ENCODE assay signal across 22 cellular contexts in genomic region chr12:113683566-113683965, GRCh38.
A peak's percentile ranks its signal among the peaks of the same experiment; 100 is the strongest.
DNase-seq lines count a peak whose midpoint lies in the region; ATAC-seq and TF ChIP-seq lines count a peak whose summit lies in the region.
"Had no signal": no experiment of that assay in that cellular context is flagged by ENCODE, and none has a peak within 500 bp of the region (broad histone marks: within the 10 kb centered on the region; RNA-seq: fewer than 3 reads in every experiment).

No MANE protein-coding gene starts in this region.

- no peak overlapping the region for H3K4me3 Mint-ChIP-seq in endodermal cell
- H3K4me3 Mint-ChIP-seq: activated CD4-positive, alpha-beta memory T cell treated with anti-CD3 and anti-CD28 coated beads for 36 hours; activated naive CD4-positive, alpha-beta T cell treated with anti-CD3 and anti-CD28 coated beads, Interleukin-2, amount 50 U/mL, for 24 hours had no signal

- no peak overlapping the region for H3K4me3 ChIP-seq in endodermal cell (ENCODE audit: low read length)
- H3K4me3 ChIP-seq in aorta (ENCODE audit: low read length in 2 of 2) = no peak overlapping the region
- H3K4me3 ChIP-seq: breast epithelium, GM23248, left ventricle myocardium inferior, SJSA1, uterus had no signal

- H3K27ac Mint-ChIP-seq in endodermal cell = no peak overlapping the region
- H3K27ac Mint-ChIP-seq: activated CD4-positive, alpha-beta memory T cell treated with anti-CD3 and anti-CD28 coated beads for 36 hours; activated naive CD4-positive, alpha-beta T cell treated with anti-CD3 and anti-CD28 coated beads, Interleukin-2, amount 50 U/mL, for 24 hours; activated T-helper 2 cell treated with anti-CD3 and anti-CD28 coated beads, Interferon-gamma antibody, Interleukin-2, Interleukin-4, amounts not matched to agents 10 μg/mL and 5 μg/mL and 100 μg/mL, durations not matched to agents 14 hours and 24 hours and 36 hours had no signal

- in situ Hi-C loops in ACHN (cut with HindIII; ENCODE audit: low pct_ligation_motif_present, low pct_unique_long_range_greater_than_20kb, low sequenced_read_pairs) = no loop called here

- 85% methylated on average over 2 to 7 of the region's 7 CpGs for WGBS in endodermal cell (ENCODE audit: insufficient coverage in 1 of 2, insufficient read length in 1 of 2), 2 experiments
- 40 to 42% methylated on average over 7 of the region's 7 CpGs for WGBS in aorta, 2 donors

- no peak for TF ChIP-seq CTCF in endodermal cell (conservative IDR thresholded peaks at IDR 0.05)

- H3K9me3 Mint-ChIP-seq in endodermal cell = no peaks in the 10 kb centered on the region
- H3K9me3 Mint-ChIP-seq: activated T-helper 2 cell treated with anti-CD3 and anti-CD28 coated beads, Interferon-gamma antibody, Interleukin-2, Interleukin-4, amounts not matched to agents 10 μg/mL and 5 μg/mL and 100 μg/mL, durations not matched to agents 14 hours and 24 hours and 36 hours had no signal

- no peaks in the 10 kb centered on the region for H3K36me3 Mint-ChIP-seq in endodermal cell (ENCODE audit: low read depth)
- H3K36me3 Mint-ChIP-seq: activated CD4-positive, alpha-beta memory T cell treated with anti-CD3 and anti-CD28 coated beads for 36 hours; activated naive CD4-positive, alpha-beta T cell treated with anti-CD3 and anti-CD28 coated beads, Interleukin-2, amount 50 U/mL, for 24 hours had no signal

- intact Hi-C loops in aorta (cut with DNase I) = no loop called here

- H3K27me3 Mint-ChIP-seq in endodermal cell (ENCODE audit: insufficient read depth) = peaks cover 12% of the 10 kb centered on the region

- H3K9me3 ChIP-seq in endodermal cell (ENCODE audit: control insufficient read depth, low read length) (no peaks in the 10 kb centered on the region), aorta (ENCODE audit: control insufficient read depth, low read length) (no peaks in the 10 kb centered on the region)
- H3K9me3 ChIP-seq: breast epithelium, left ventricle myocardium inferior, SJSA1, uterus had no signal

- ATAC-seq in HG03097 (IDR thresholded peaks at IDR 0.05; ENCODE audit: low FRiP score, unreplicated experiment) (no peak), aorta (ENCODE audit: low FRiP score) (no peak)

- peak; percentile 35 for DNase-seq in NCI-H1092 (lab: John Stamatoyannopoulos, UW)
- DNase-seq in NCI-H1417 treated with DMSO at 0.1 percent for 48 hours (lab: John Stamatoyannopoulos, UW) = peak; percentile 88
- DNase-seq in NCI-H69 (lab: John Stamatoyannopoulos, UW) = peak; percentile 96
- DNase-seq in endodermal cell = peak; percentile 44
- no peak for DNase-seq in aorta
- DNase-seq in ACHN = no peak
- DNase-seq: activated CD4-positive, alpha-beta memory T cell treated with anti-CD3 and anti-CD28 coated beads for 36 hours; amygdala; GM23248; left ventricle myocardium inferior; NCI-H1048; NCI-H446; stimulated activated CD4-positive, alpha-beta T cell treated with anti-CD3 and anti-CD28 coated beads, Interleukin-15, amount 100 ng/mL, for 24 hours; stimulated activated naive CD4-positive, alpha-beta T cell; T-helper 1 cell; uterus had no signal

- H3K4me1 ChIP-seq in endodermal cell (ENCODE audit: control insufficient read depth, insufficient read depth, low read length) = no peaks in the 10 kb centered on the region
- no peaks in the 10 kb centered on the region for H3K4me1 ChIP-seq in aorta (ENCODE audit: control insufficient read depth in 1 of 2, insufficient read depth in 2 of 2, low read length in 2 of 2)
- H3K4me1 ChIP-seq: breast epithelium, left ventricle myocardium inferior, SJSA1, uterus had no signal

- H3K4me1 Mint-ChIP-seq in endodermal cell = peaks cover 8% of the 10 kb centered on the region
- H3K4me1 Mint-ChIP-seq: activated naive CD4-positive, alpha-beta T cell treated with anti-CD3 and anti-CD28 coated beads, Interleukin-2, amount 50 U/mL, for 24 hours had no signal

- H3K27me3 ChIP-seq in endodermal cell (ENCODE audit: control insufficient read depth, insufficient read depth, low read length, poor library complexity, severe bottlenecking) (no peaks in the 10 kb centered on the region), aorta (ENCODE audit: control insufficient read depth in 1 of 2, insufficient read depth in 2 of 2, low read length in 1 of 2) (no peaks in the 10 kb centered on the region)
- H3K27me3 ChIP-seq: uterus had no signal

- no peaks in the 10 kb centered on the region for H3K36me3 ChIP-seq in endodermal cell (ENCODE audit: control insufficient read depth, insufficient read depth, low read length)
- H3K36me3 ChIP-seq in aorta (ENCODE audit: control insufficient read depth in 1 of 2, insufficient read depth in 2 of 2, low read length in 1 of 2) = no peaks in the 10 kb centered on the region
- H3K36me3 ChIP-seq: breast epithelium, left ventricle myocardium inferior, SJSA1, uterus had no signal

- peak overlapping the region; percentile 68 for H3K27ac ChIP-seq in endodermal cell (ENCODE audit: low read depth, low read length)
- no peak overlapping the region for H3K27ac ChIP-seq in aorta (ENCODE audit: low read depth in 1 of 2, low read length in 2 of 2)
- H3K27ac ChIP-seq: breast epithelium, C4-2B, GM23248, left ventricle myocardium inferior, SJSA1, uterus had no signal

- no peak overlapping the region for H3K9ac ChIP-seq in endodermal cell (ENCODE audit: extremely low read depth, low read length, poor library complexity, severe bottlenecking)
- H3K9ac ChIP-seq: GM23248 had no signal

Comparison
In these comparisons a context has a peak if more than half of its experiments do, and no peak if none do; other contexts are left out.
1. DNase-seq: peak in NCI-H1092 (single experiment), NCI-H1417 treated with DMSO at 0.1 percent for 48 hours (single experiment), NCI-H69 (single experiment) and endodermal cell (single experiment); none in aorta (0 of 2) and ACHN (single experiment).